ENCODE assay signal across 8 cellular contexts in genomic region chr10:35642023-35642792, GRCh38. TPM values are rescaled to one million over a fixed set of nuclear protein-coding genes. Genes with fewer than 3 reads are reported as not detected.
DNase-seq lines count a peak whose midpoint lies in the region; ATAC-seq, FAIRE-seq and TF ChIP-seq lines count a peak whose summit lies in the region.

A gene with protein sequence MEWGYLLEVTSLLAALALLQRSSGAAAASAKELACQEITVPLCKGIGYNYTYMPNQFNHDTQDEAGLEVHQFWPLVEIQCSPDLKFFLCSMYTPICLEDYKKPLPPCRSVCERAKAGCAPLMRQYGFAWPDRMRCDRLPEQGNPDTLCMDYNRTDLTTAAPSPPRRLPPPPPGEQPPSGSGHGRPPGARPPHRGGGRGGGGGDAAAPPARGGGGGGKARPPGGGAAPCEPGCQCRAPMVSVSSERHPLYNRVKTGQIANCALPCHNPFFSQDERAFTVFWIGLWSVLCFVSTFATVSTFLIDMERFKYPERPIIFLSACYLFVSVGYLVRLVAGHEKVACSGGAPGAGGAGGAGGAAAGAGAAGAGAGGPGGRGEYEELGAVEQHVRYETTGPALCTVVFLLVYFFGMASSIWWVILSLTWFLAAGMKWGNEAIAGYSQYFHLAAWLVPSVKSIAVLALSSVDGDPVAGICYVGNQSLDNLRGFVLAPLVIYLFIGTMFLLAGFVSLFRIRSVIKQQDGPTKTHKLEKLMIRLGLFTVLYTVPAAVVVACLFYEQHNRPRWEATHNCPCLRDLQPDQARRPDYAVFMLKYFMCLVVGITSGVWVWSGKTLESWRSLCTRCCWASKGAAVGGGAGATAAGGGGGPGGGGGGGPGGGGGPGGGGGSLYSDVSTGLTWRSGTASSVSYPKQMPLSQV (minus strand): TSS chr10:35642296. CDS start chr10:35641429, 867 bp downstream.

- no peak for TF ChIP-seq EP300 in SK-N-SH (IDR thresholded peaks at IDR 0.05; ENCODE audit: borderline replicate concordance in 1 of 2, low read depth in 1 of 2, low read length in 1 of 2)

- H4K20me1 ChIP-seq in SK-N-SH (ENCODE audit: insufficient read depth): peaks cover 28% of the 10 kb centered on the region

- peak within 1 kb of the TSS; percentile 62 for H3K4me3 ChIP-seq in LNCaP clone FGC (ENCODE audit: low read depth, low read length)
- H3K4me3 ChIP-seq in SK-N-SH (ENCODE audit: low read depth in 2 of 2, low read length in 1 of 2): peak within 1 kb of the TSS; percentile 68 to 88
- peak within 1 kb of the TSS; percentile 68 to 86 (median 81) for H3K4me3 ChIP-seq in pancreas
- H3K4me3 ChIP-seq in thyroid gland (replicated peaks in 1 of 3): peak within 1 kb of the TSS; percentile 79 to 87 (median 84)

- WGBS in SK-N-SH (ENCODE audit: low lambda C conversion rate): 4% methylated on average over 9 of the region's 82 CpGs
- WGBS in pancreas, 2 donors: 0% methylated on average over 66 to 82 of the region's 82 CpGs
- 0 to 3% methylated on average over 1 to 7 of the region's 82 CpGs for WGBS in thyroid gland, 2 donors

- peak within 1 kb of the TSS; percentile 98 for H3K4me2 ChIP-seq in SK-N-SH

- CTCF ChIA-PET in SK-N-SH (lab: Yijun Ruan, JAX): interaction anchor here (4.0 kb wide), 1 partner anchor 1137 kb away, joined by 24 read pairs; no protein-coding TSS in a partner anchor

- ATAC-seq in Right ventricle myocardium superior (ENCODE audit: poor library complexity): peak; percentile 92
- peak; percentile 87 to 94 (median 88) for ATAC-seq in pancreas

- H3K79me2 ChIP-seq in SK-N-SH (ENCODE audit: insufficient read depth): peaks cover 24% of the 10 kb centered on the region

- H3K4me1 ChIP-seq in SK-N-SH (ENCODE audit: control insufficient read depth in 1 of 2, insufficient read depth in 2 of 2, low read depth in 1 of 2, low read length in 1 of 2) (peaks cover 0 to 25% of the 10 kb centered on the region in 2 experiments; a peak in 1 of 4 replicates), pancreas (no peaks in the 10 kb centered on the region), thyroid gland (peaks cover 24% of the 10 kb centered on the region in 2 donors)

- H3K36me3 ChIP-seq in SK-N-SH (replicated peaks in 1 of 2; ENCODE audit: control insufficient read depth in 1 of 2, insufficient read depth in 2 of 2, low read length in 1 of 2) (peaks cover 0 to 11% of the 10 kb centered on the region in 2 experiments), pancreas (no peaks in the 10 kb centered on the region), thyroid gland (no peaks in the 10 kb centered on the region)

- no peaks in the 10 kb centered on the region for H3K9me2 ChIP-seq in SK-N-SH

- POLR2A ChIA-PET in SK-N-SH (lab: Yijun Ruan, JAX): no interaction called here

- TF ChIP-seq RAD21 in SK-N-SH (IDR thresholded peaks at IDR 0.05; ENCODE audit: low read length): no peak

- H3K27me3 ChIP-seq in SK-N-SH (ENCODE audit: insufficient read depth): no peaks in the 10 kb centered on the region; the same call in 1 of the 2 replicates
- H3K27me3 ChIP-seq in pancreas: no peaks in the 10 kb centered on the region
- no peaks in the 10 kb centered on the region for H3K27me3 ChIP-seq in thyroid gland

- peak; percentile 76 to 99 for TF ChIP-seq POLR2A in thyroid gland (IDR thresholded peaks at IDR 0.05)

- peaks cover 20% of the 10 kb centered on the region for H3F3A ChIP-seq in SK-N-SH (replicated peaks; ENCODE audit: insufficient read depth)

- DNase-seq in G401 (ENCODE audit: low spot score) (peak; percentile 45), H4 (ENCODE audit: low spot score) (peak; percentile 76), LNCaP clone FGC (ENCODE audit: low read depth) (peak; percentile 85), SK-N-SH (peak; percentile 92), Right ventricle myocardium superior (peak; percentile 95), pancreas (peak; percentile 93 to 97 (median 96)), thyroid gland (peak; percentile 95 to 96)
- peak; percentile 41 for DNase-seq in activated naive CD8-positive, alpha-beta T cell treated with anti-CD3 and anti-CD28 coated beads, Interleukin-2, amount 50 U/mL, for 16 hours (ENCODE audit: low read depth, low spot score)

- in situ Hi-C loops in G401 (cut with HindIII; ENCODE audit: low sequenced_read_pairs): no loop called here

- peak within 1 kb of the TSS; percentile 87 for H2AFZ ChIP-seq in SK-N-SH (ENCODE audit: low read depth)

- H3K9me3 ChIP-seq in SK-N-SH (no peaks in the 10 kb centered on the region), pancreas (no peaks in the 10 kb centered on the region), thyroid gland (no peaks in the 10 kb centered on the region)

- no peak for FAIRE-seq in pancreas (lab: Jason Lieb, UNC)

- peak within 1 kb of the TSS; percentile 58; the same call in 1 of the 2 replicates for H3K9ac ChIP-seq in SK-N-SH

- no peak within 1 kb of the TSS; a peak in 1 of 4 replicates for H3K27ac ChIP-seq in SK-N-SH (ENCODE audit: low read depth in 2 of 2, low read length in 1 of 2)
- H3K27ac ChIP-seq in pancreas: peak within 1 kb of the TSS; percentile 88 to 94 (median 92)
- H3K27ac ChIP-seq in thyroid gland: peak within 1 kb of the TSS; percentile 82 to 96 (median 90)

- peak; percentile 20; the same call in 1 of the 2 replicates for TF ChIP-seq CTCF in LNCaP clone FGC (IDR thresholded peaks at IDR 0.05; ENCODE audit: control insufficient read depth, extremely low read depth, insufficient read depth)
- TF ChIP-seq CTCF in SK-N-SH (IDR thresholded peaks at IDR 0.05): peak; percentile 34
- no peak for TF ChIP-seq CTCF in pancreas (IDR thresholded peaks at IDR 0.05)
- TF ChIP-seq CTCF in thyroid gland (IDR thresholded peaks at IDR 0.05): peak in 1 of 6 experiments; percentile 16

- intact Hi-C loops in Right ventricle myocardium superior (cut with DNase I): loop anchor here (5.0 kb wide), 1 partner anchor 270 kb away; no protein-coding TSS in a partner anchor
- intact Hi-C loops in pancreas (cut with DNase I): loop anchor here in 1 of 3 donors (5.0 kb wide), 1 partner anchor 135 kb away; no protein-coding TSS in a partner anchor
- intact Hi-C loops in thyroid gland (cut with DNase I): no loop called here

TF ChIP-seq in SK-N-SH, 30 proteins besides CTCF, POLR2A, EP300 and RAD21:
- TF ChIP-seq TAF1 (IDR thresholded peaks at IDR 0.05; ENCODE audit: borderline replicate concordance, low read depth, low read length) (peak; percentile 49; the same call in 1 of the 2 replicates), GATA2 (CRISPR knock-in tag; IDR thresholded peaks at IDR 0.05) (no peak), ELF1 (IDR thresholded peaks at IDR 0.05) (no peak), PBX3 (IDR thresholded peaks at IDR 0.05) (0 out of 2 replicates have a peak, but pooled peaks have one; percentile 6), YY1 (IDR thresholded peaks at IDR 0.05; ENCODE audit: low read depth) (no peak), USF2 (IDR thresholded peaks at IDR 0.05; ENCODE audit: borderline replicate concordance, low read depth, low read length) (no peak), NFIC (IDR thresholded peaks at IDR 0.05; ENCODE audit: borderline replicate concordance) (no peak), JUND (IDR thresholded peaks at IDR 0.05) (no peak), POLR2AphosphoS5 (IDR thresholded peaks at IDR 0.05; ENCODE audit: low read depth, low read length) (peak; percentile 76)
- TF ChIP-seq, protein P1, sequence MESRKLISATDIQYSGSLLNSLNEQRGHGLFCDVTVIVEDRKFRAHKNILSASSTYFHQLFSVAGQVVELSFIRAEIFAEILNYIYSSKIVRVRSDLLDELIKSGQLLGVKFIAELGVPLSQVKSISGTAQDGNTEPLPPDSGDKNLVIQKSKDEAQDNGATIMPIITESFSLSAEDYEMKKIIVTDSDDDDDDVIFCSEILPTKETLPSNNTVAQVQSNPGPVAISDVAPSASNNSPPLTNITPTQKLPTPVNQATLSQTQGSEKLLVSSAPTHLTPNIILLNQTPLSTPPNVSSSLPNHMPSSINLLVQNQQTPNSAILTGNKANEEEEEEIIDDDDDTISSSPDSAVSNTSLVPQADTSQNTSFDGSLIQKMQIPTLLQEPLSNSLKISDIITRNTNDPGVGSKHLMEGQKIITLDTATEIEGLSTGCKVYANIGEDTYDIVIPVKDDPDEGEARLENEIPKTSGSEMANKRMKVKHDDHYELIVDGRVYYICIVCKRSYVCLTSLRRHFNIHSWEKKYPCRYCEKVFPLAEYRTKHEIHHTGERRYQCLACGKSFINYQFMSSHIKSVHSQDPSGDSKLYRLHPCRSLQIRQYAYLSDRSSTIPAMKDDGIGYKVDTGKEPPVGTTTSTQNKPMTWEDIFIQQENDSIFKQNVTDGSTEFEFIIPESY (IDR thresholded peaks at IDR 0.05; ENCODE audit: borderline replicate concordance, low read depth): no peak

RNA-seq across cellular contexts. Expression of the gene that starts here (rescaled TPM):
- 0.14 and 0.18 TPM in 2 replicates for total RNA-seq in G401 (2014; rRNA removed; shearing (Covaris generic))
- total RNA-seq in H4 (2014; rRNA removed; shearing (Covaris generic)): 1.6 and 2.5 TPM in 2 replicates
- polyA plus RNA-seq in SK-N-SH (2012; rRNA removed) (1.4 TPM in 2 replicates), pancreas (1 to 10 TPM; 2.3 to 3.4 TPM)
- 0.81 and 1.3 TPM in 2 replicates for polyA plus RNA-seq in SK-N-SH (2012; cell fraction: cytosol; rRNA removed)
- 1.4 and 1.7 TPM in 2 replicates for polyA plus RNA-seq in SK-N-SH (2012; cell fraction: nucleus; rRNA removed)
- total RNA-seq in Right ventricle myocardium superior (6.6 TPM), pancreas (1 to 10 TPM; 4.3 to 7.8 (median 6.6) TPM), thyroid gland (10 to 100 TPM; 12.4 to 21.5 (median 19.9) TPM)

Comparison
In these comparisons a context has a peak if more than half of its experiments do, and no peak if none do; other contexts are left out.
1. Peak in DNase-seq in G401; RNA of the gene not detected or under 1 TPM.
2. DNase-seq: peak in every context shown above with its lines; median percentile 96 in pancreas; 96 in thyroid gland; 95 in Right ventricle myocardium superior; 92 in SK-N-SH; 85 in LNCaP clone FGC; 76 in H4; 45 in G401; 41 in activated naive CD8-positive, alpha-beta T cell treated with anti-CD3 and anti-CD28 coated beads, Interleukin-2, amount 50 U/mL, for 16 hours.
3. CTCF ChIP-seq: peak in LNCaP clone FGC (single experiment) and SK-N-SH (single experiment); none in pancreas (0 of 4).
4. H3K27ac ChIP-seq: peak in pancreas (4 of 4) and thyroid gland (3 of 3); none in SK-N-SH (0 of 2).
5. Peak in every context shown above with its lines, with median percentiles within 50 percentile points of each other: H3K4me3 ChIP-seq.